20 cellular contexts compared by ENCODE assay signal in the genomic region with DNA sequence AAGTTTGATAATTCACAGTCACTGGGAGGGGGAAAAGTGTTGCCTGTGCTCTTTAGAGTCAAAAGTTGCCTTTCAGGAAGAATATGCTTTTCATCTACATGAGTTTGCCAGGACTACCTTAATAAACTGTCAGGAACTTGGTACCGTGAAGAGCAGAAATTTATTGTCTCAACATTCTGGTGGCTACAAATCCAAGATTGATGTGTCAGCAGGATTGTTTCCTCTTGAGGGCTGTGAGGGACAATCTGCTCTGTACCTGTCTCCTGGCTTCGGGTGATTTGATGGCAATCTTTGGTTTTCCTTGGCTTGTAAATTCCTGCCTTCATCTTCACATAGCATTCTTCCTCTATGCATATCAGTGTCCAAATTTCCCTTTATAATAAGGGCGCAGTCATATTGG.
DNase-seq lines count a peak whose midpoint lies in the region; ATAC-seq and TF ChIP-seq lines count a peak whose summit lies in the region.
"Had no signal": no experiment of that assay in that cellular context is flagged by ENCODE, and none has a peak within 500 bp of the region (broad histone marks: within the 10 kb centered on the region; RNA-seq: fewer than 3 reads in every experiment).

No MANE protein-coding gene starts in this region.

- no peak overlapping the region for H3K4me3 ChIP-seq in GM23338
- no peak overlapping the region for H3K4me3 ChIP-seq in PC-3 (ENCODE audit: low read length)
- no peak overlapping the region for H3K4me3 ChIP-seq in osteoblast (ENCODE audit: insufficient read depth, low read length)
- H3K4me3 ChIP-seq in endodermal cell (ENCODE audit: low read length), result no peak overlapping the region
- no peak overlapping the region for H3K4me3 ChIP-seq in aorta (ENCODE audit: low read length in 2 of 2)
- H3K4me3 ChIP-seq: SK-N-MC had no signal

- POLR2A ChIA-PET in PC-3 (lab: Charles Lee; ENCODE audit: unreplicated experiment), result no interaction called here

- DNase-seq in GM23338 (ENCODE audit: low spot score) (no peak), PC-3 (no peak), left colon (no peak), osteoblast (ENCODE audit: insufficient read length, low spot score, missing footprints) (no peak), NCI-H446 treated with DMSO at 0.1 percent for 48 hours (lab: John Stamatoyannopoulos, UW) (no peak), endodermal cell (no peak), aorta (no peak), epidermal melanocyte (ENCODE audit: insufficient read length, low spot score) (no peak)
- DNase-seq: CD4-positive, CD25-positive, alpha-beta regulatory T cell; DMS79; GOT3; KG1; NCI-H1092 treated with DMSO at 0.1 percent for 48 hours; NCI-H1436 treated with DMSO at 0.1 percent for 48 hours; NCI-H1930; NCI-H345; NCI-H524 treated with DMSO at 0.1 percent for 48 hours; NCI-H82; SHP77 treated with DMSO at 0.1 percent for 48 hours had no signal

- H3K9me3 ChIP-seq in PC-3 (ENCODE audit: low read length) (no peaks in the 10 kb centered on the region), osteoblast (ENCODE audit: low read depth, low read length) (no peaks in the 10 kb centered on the region), endodermal cell (ENCODE audit: control insufficient read depth, low read length) (no peaks in the 10 kb centered on the region), aorta (ENCODE audit: control insufficient read depth, low read length) (no peaks in the 10 kb centered on the region)

- no peaks in the 10 kb centered on the region for H3K36me3 Mint-ChIP-seq in GM23338 (ENCODE audit: low read depth)
- no peaks in the 10 kb centered on the region for H3K36me3 Mint-ChIP-seq in endodermal cell (ENCODE audit: low read depth)
- H3K36me3 Mint-ChIP-seq: CD4-positive, CD25-positive, alpha-beta regulatory T cell had no signal

- H3K4me2 ChIP-seq in GM23338 (no peak overlapping the region), PC-3 (ENCODE audit: low read length) (no peak overlapping the region), osteoblast (ENCODE audit: insufficient read depth, low read length) (no peak overlapping the region)

- H3K79me2 ChIP-seq in GM23338 (replicated peaks; ENCODE audit: insufficient read depth) (no peaks in the 10 kb centered on the region), PC-3 (ENCODE audit: low read length) (no peaks in the 10 kb centered on the region), osteoblast (ENCODE audit: insufficient read depth, low read length) (no peaks in the 10 kb centered on the region)

- intact Hi-C loops in PC-3 (cut with micrococcal nuclease), result no loop called here
- intact Hi-C loops in left colon (cut with DNase I, micrococcal nuclease), result no loop called here
- intact Hi-C loops in aorta (cut with DNase I), result no loop called here

- H3K27me3 Mint-ChIP-seq in GM23338 (ENCODE audit: insufficient read depth, low read depth, poor library complexity) (no peaks in the 10 kb centered on the region), endodermal cell (ENCODE audit: insufficient read depth) (no peaks in the 10 kb centered on the region)
- H3K27me3 Mint-ChIP-seq: CD4-positive, CD25-positive, alpha-beta regulatory T cell had no signal

- TF ChIP-seq CTCF in GM23338 (conservative IDR thresholded peaks at IDR 0.05; ENCODE audit: low read depth in 2 of 2) (no peak), PC-3 (conservative IDR thresholded peaks at IDR 0.05; ENCODE audit: low read depth, low read length) (no peak), osteoblast (IDR thresholded peaks at IDR 0.05; ENCODE audit: extremely low read depth, low read depth, low read length) (no peak), endodermal cell (conservative IDR thresholded peaks at IDR 0.05) (no peak)

- H3K27ac ChIP-seq in GM23338 (ENCODE audit: low read depth), result no peak overlapping the region
- H3K27ac ChIP-seq in PC-3 (ENCODE audit: low read length), result no peak overlapping the region
- no peak overlapping the region for H3K27ac ChIP-seq in osteoblast (ENCODE audit: low read depth, low read length)
- no peak overlapping the region for H3K27ac ChIP-seq in endodermal cell (ENCODE audit: low read depth, low read length)
- H3K27ac ChIP-seq in aorta (ENCODE audit: low read depth in 1 of 2, low read length in 2 of 2), result no peak overlapping the region
- H3K27ac ChIP-seq: SK-N-MC had no signal

- H3K9me2 ChIP-seq in GM23338 (ENCODE audit: insufficient read depth) (no peaks in the 10 kb centered on the region), PC-3 (replicated peaks; ENCODE audit: low read length) (no peaks in the 10 kb centered on the region)

- ATAC-seq in GM23338, result no peak
- no peak for ATAC-seq in PC-3
- ATAC-seq in left colon, result peak; percentile 70
- ATAC-seq in aorta (ENCODE audit: low FRiP score), result no peak

- H3K4me1 ChIP-seq in GM23338 (ENCODE audit: insufficient read depth) (no peaks in the 10 kb centered on the region), PC-3 (ENCODE audit: insufficient read depth, low read length) (no peaks in the 10 kb centered on the region), osteoblast (ENCODE audit: insufficient read depth, low read length) (no peaks in the 10 kb centered on the region), endodermal cell (ENCODE audit: control insufficient read depth, insufficient read depth, low read length) (no peaks in the 10 kb centered on the region), aorta (ENCODE audit: control insufficient read depth in 1 of 2, insufficient read depth in 2 of 2, low read length in 2 of 2) (peaks cover 0 to 5% of the 10 kb centered on the region in 2 donors)

- no TSS peak for BruUV-seq in PC-3 (replicated peaks; lab: Mats Ljungman, UMichigan)

- no peaks in the 10 kb centered on the region for H4K20me1 ChIP-seq in GM23338 (replicated peaks; ENCODE audit: insufficient read depth)
- no peaks in the 10 kb centered on the region for H4K20me1 ChIP-seq in PC-3 (ENCODE audit: low read length)
- no peaks in the 10 kb centered on the region for H4K20me1 ChIP-seq in osteoblast (ENCODE audit: insufficient read depth, low read length)

- H3K27me3 ChIP-seq in GM23338 (ENCODE audit: insufficient read depth) (no peaks in the 10 kb centered on the region), PC-3 (ENCODE audit: low read length) (no peaks in the 10 kb centered on the region), osteoblast (ENCODE audit: insufficient read depth, low read length) (no peaks in the 10 kb centered on the region), endodermal cell (ENCODE audit: control insufficient read depth, insufficient read depth, low read length, poor library complexity, severe bottlenecking) (no peaks in the 10 kb centered on the region), aorta (ENCODE audit: control insufficient read depth in 1 of 2, insufficient read depth in 2 of 2, low read length in 1 of 2) (no peaks in the 10 kb centered on the region)

- peak overlapping the region; percentile 45; the same call in 1 of the 2 replicates for H2AFZ ChIP-seq in GM23338
- H2AFZ ChIP-seq in PC-3 (ENCODE audit: low read length), result peak overlapping the region; percentile 56; the same call in 1 of the 2 replicates
- peak overlapping the region; percentile 21 for H2AFZ ChIP-seq in osteoblast (ENCODE audit: low read length)

- CTCF ChIA-PET in PC-3 (lab: Charles Lee), result no interaction called here

- H3K9me3 Mint-ChIP-seq in GM23338 (no peaks in the 10 kb centered on the region; the same call in 2 of the 3 replicates), endodermal cell (no peaks in the 10 kb centered on the region)

- H3K27ac Mint-ChIP-seq in GM23338, result no peak overlapping the region
- H3K27ac Mint-ChIP-seq in endodermal cell, result no peak overlapping the region
- H3K27ac Mint-ChIP-seq: CD4-positive, CD25-positive, alpha-beta regulatory T cell had no signal

- H3K4me3 Mint-ChIP-seq in GM23338 (no peak overlapping the region), endodermal cell (no peak overlapping the region)
- H3K4me3 Mint-ChIP-seq: CD4-positive, CD25-positive, alpha-beta regulatory T cell had no signal

- H3K36me3 ChIP-seq in GM23338 (ENCODE audit: insufficient read depth) (no peaks in the 10 kb centered on the region), PC-3 (ENCODE audit: low read depth, low read length) (no peaks in the 10 kb centered on the region), osteoblast (ENCODE audit: insufficient read depth, low read length) (no peaks in the 10 kb centered on the region), endodermal cell (ENCODE audit: control insufficient read depth, insufficient read depth, low read length) (no peaks in the 10 kb centered on the region), aorta (ENCODE audit: control insufficient read depth in 1 of 2, insufficient read depth in 2 of 2, low read length in 1 of 2) (no peaks in the 10 kb centered on the region)

- 89 to 93% methylated on average over 3 of the region's 3 CpGs for WGBS in endodermal cell (ENCODE audit: insufficient coverage in 1 of 2, insufficient read length in 1 of 2), 2 experiments
- 68 to 78% methylated on average over 3 of the region's 3 CpGs for WGBS in aorta, 2 donors

- H3K4me1 Mint-ChIP-seq in GM23338 (no peaks in the 10 kb centered on the region), endodermal cell (no peaks in the 10 kb centered on the region)
- H3K4me1 Mint-ChIP-seq: CD4-positive, CD25-positive, alpha-beta regulatory T cell had no signal

- no peaks in the 10 kb centered on the region for H3F3A ChIP-seq in GM23338 (replicated peaks; ENCODE audit: low read depth)
- no peaks in the 10 kb centered on the region for H3F3A ChIP-seq in PC-3 (ENCODE audit: low read length, unreplicated experiment)

- no peak overlapping the region for H3K9ac ChIP-seq in PC-3 (ENCODE audit: low read length)
- no peak overlapping the region for H3K9ac ChIP-seq in endodermal cell (ENCODE audit: extremely low read depth, low read length, poor library complexity, severe bottlenecking)

TF ChIP-seq in GM23338, 12 proteins besides CTCF, POLR2A, EP300 and RAD21 (continues in another document):
- no peak for TF ChIP-seq CREB1 (CRISPR knock-in tag; IDR thresholded peaks at IDR 0.05; ENCODE audit: low read depth)
- no peak for TF ChIP-seq JUNB (IDR thresholded peaks at IDR 0.05; ENCODE audit: unreplicated experiment)
- no peak for TF ChIP-seq STAT1 (IDR thresholded peaks at IDR 0.05; ENCODE audit: unreplicated experiment)
